Comparison of ENCODE assay signal across 26 cellular contexts in genomic region chr5:18517641-18518380, GRCh38.
"Had no signal": no experiment of that assay in that cellular context is flagged by ENCODE, and none has a peak within 500 bp of the region (broad histone marks: within the 10 kb centered on the region; RNA-seq: fewer than 3 reads in every experiment).

No MANE protein-coding gene starts in this region.

- H3K36me3 ChIP-seq: colonic mucosa, esophagus muscularis mucosa, esophagus squamous epithelium, gastrocnemius medialis, gastroesophageal sphincter, heart left ventricle, heart right ventricle had no signal

- H3K27me3 ChIP-seq: colonic mucosa, dorsolateral prefrontal cortex, esophagus muscularis mucosa, esophagus squamous epithelium, foreskin keratinocyte, gastrocnemius medialis, gastroesophageal sphincter, heart left ventricle, heart right ventricle had no signal

- DNase-seq: colonic mucosa; cortex of kidney; dermis blood vessel endothelial cell; dorsolateral prefrontal cortex; effector CD4-positive, alpha-beta T cell; effector CD8-positive, alpha-beta T cell; effector memory CD4-positive, alpha-beta T cell; effector memory CD8-positive, alpha-beta T cell; endodermal cell; erythroblast; esophagus squamous epithelium; foreskin fibroblast; foreskin keratinocyte; foreskin melanocyte; gastrocnemius medialis; glutamatergic neuron; head of caudate nucleus; heart left ventricle; heart right ventricle had no signal

- H3K9me3 ChIP-seq: colonic mucosa, esophagus squamous epithelium, gastrocnemius medialis had no signal

- H3K4me3 ChIP-seq: colonic mucosa, coronary artery, dorsolateral prefrontal cortex, esophagus muscularis mucosa, esophagus squamous epithelium, gastrocnemius medialis, gastroesophageal sphincter, heart left ventricle, heart right ventricle had no signal

- FAIRE-seq: colon, endometrium, endothelial cell of umbilical vein, frontal cortex had no signal

- H3K4me1 ChIP-seq: colonic mucosa, esophagus muscularis mucosa, esophagus squamous epithelium, foreskin keratinocyte, gastrocnemius medialis, gastroesophageal sphincter, heart left ventricle, heart right ventricle had no signal
